ENCODE assay signal across 21 cellular contexts in the genomic region with DNA sequence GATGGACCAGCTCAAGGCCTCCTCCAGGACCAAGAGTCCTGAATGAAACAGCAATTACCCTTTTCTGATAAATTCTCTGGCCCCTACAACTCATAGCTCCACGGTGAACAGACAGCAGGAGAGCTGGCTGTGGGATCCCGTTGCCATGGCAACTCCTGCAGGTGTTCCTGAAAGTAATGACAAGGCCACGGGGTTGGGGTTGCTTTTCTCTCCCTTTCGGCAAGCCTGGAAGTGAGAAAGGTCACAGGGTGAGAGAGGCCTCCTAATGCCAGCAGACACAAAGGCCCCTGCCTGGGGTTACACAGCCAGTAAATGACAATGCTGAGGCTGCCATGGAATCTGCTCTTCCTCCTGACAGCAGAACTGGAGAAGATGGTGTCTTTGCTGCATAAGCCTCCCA.
DNase-seq lines count a peak whose midpoint lies in the region; ATAC-seq and TF ChIP-seq lines count a peak whose summit lies in the region.
"Had no signal": no experiment of that assay in that cellular context is flagged by ENCODE, and none has a peak within 500 bp of the region (broad histone marks: within the 10 kb centered on the region; RNA-seq: fewer than 3 reads in every experiment).

No MANE protein-coding gene starts in this region.

- H3K36me3 Mint-ChIP-seq in GM23338 (ENCODE audit: low read depth), result 0 out of 3 replicates have a peak, but pooled peaks cover under 1% of the 10 kb centered on the region
- H3K36me3 Mint-ChIP-seq in nephron progenitor cell (ENCODE audit: low read depth), result no peaks in the 10 kb centered on the region
- H3K36me3 Mint-ChIP-seq: activated naive CD4-positive, alpha-beta T cell treated with anti-CD3 and anti-CD28 coated beads, Interleukin-2, amount 50 U/mL, for 24 hours had no signal

- TF ChIP-seq CTCF in GM23338 (conservative IDR thresholded peaks at IDR 0.05; ENCODE audit: low read depth in 2 of 2) (no peak), nephron progenitor cell (IDR thresholded peaks at IDR 0.05) (no peak)

- peaks cover 34% of the 10 kb centered on the region for H3K4me1 Mint-ChIP-seq in GM23338
- H3K4me1 Mint-ChIP-seq in nephron progenitor cell, result peaks cover 70% of the 10 kb centered on the region

- peak; percentile 64 for DNase-seq in GM23338 (ENCODE audit: low spot score)
- DNase-seq in NCI-H146 (lab: John Stamatoyannopoulos, UW), result peak; percentile 97
- DNase-seq in RPMI8226, result peak; percentile 52
- DNase-seq in nephron progenitor cell, result peak; percentile 39
- no peak for DNase-seq in mucosa of gallbladder (ENCODE audit: low spot score)
- no peak for DNase-seq in NCI-H2029 treated with DMSO at 0.1 percent for 48 hours (lab: John Stamatoyannopoulos, UW)
- DNase-seq: activated CD4-positive, alpha-beta T cell treated with anti-CD3 and anti-CD28 coated beads for 48 hours; activated T-cell treated with anti-CD3 and anti-CD28 coated beads for 4 hours; EL; esophagus squamous epithelium; heart left ventricle; kidney; NCI-H1694; occipital lobe; sigmoid colon; T1000 had no signal

- H3F3A ChIP-seq in GM23338 (replicated peaks; ENCODE audit: low read depth), result no peaks in the 10 kb centered on the region

- H3K4me3 ChIP-seq in GM23338, result no peak overlapping the region
- H3K4me3 ChIP-seq: esophagus squamous epithelium, heart left ventricle, sigmoid colon, SJSA1 had no signal

- H3K79me2 ChIP-seq in GM23338 (replicated peaks; ENCODE audit: insufficient read depth), result no peaks in the 10 kb centered on the region

- ATAC-seq in GM23338, result peak; percentile 70
- ATAC-seq in HG02840 (IDR thresholded peaks at IDR 0.05; ENCODE audit: low FRiP score, unreplicated experiment), result no peak
- ATAC-seq: heart left ventricle had no signal

- no peak overlapping the region for H2AFZ ChIP-seq in GM23338

- H3K27me3 ChIP-seq in GM23338 (ENCODE audit: insufficient read depth), result no peaks in the 10 kb centered on the region
- H3K27me3 ChIP-seq: esophagus squamous epithelium, heart left ventricle, sigmoid colon, SJSA1 had no signal

- H3K9me2 ChIP-seq in GM23338 (ENCODE audit: insufficient read depth), result no peaks in the 10 kb centered on the region

- H3K27me3 Mint-ChIP-seq in GM23338 (ENCODE audit: insufficient read depth, low read depth, poor library complexity), result peaks cover 9% of the 10 kb centered on the region
- H3K27me3 Mint-ChIP-seq in nephron progenitor cell (ENCODE audit: low read depth, poor library complexity), result peaks cover 7% of the 10 kb centered on the region
- H3K27me3 Mint-ChIP-seq: activated naive CD4-positive, alpha-beta T cell treated with anti-CD3 and anti-CD28 coated beads, Interleukin-2, amount 50 U/mL, for 24 hours; dendritic cell treated with granulocyte-macrophage colony-stimulating factor and Interleukin-4, amounts not matched to agents 40 ng/mL and 50 ng/mL, for 4 days had no signal

- no peaks in the 10 kb centered on the region for H4K20me1 ChIP-seq in GM23338 (replicated peaks; ENCODE audit: insufficient read depth)

- peaks cover 4% of the 10 kb centered on the region; the same call in 1 of the 2 replicates for H3K4me1 ChIP-seq in GM23338 (ENCODE audit: insufficient read depth)
- H3K4me1 ChIP-seq: heart left ventricle had no signal

- H3K27ac ChIP-seq in GM23338 (ENCODE audit: low read depth), result no peak overlapping the region
- H3K27ac ChIP-seq: C4-2B, esophagus squamous epithelium, heart left ventricle, sigmoid colon, SJSA1 had no signal

- H3K4me3 Mint-ChIP-seq in GM23338 (no peak overlapping the region), nephron progenitor cell (no peak overlapping the region)
- H3K4me3 Mint-ChIP-seq: activated naive CD4-positive, alpha-beta T cell treated with anti-CD3 and anti-CD28 coated beads, Interleukin-2, amount 50 U/mL, for 24 hours; dendritic cell treated with granulocyte-macrophage colony-stimulating factor and Interleukin-4, amounts not matched to agents 40 ng/mL and 50 ng/mL, for 4 days had no signal

- H3K36me3 ChIP-seq in GM23338 (ENCODE audit: insufficient read depth), result no peaks in the 10 kb centered on the region
- H3K36me3 ChIP-seq: esophagus squamous epithelium, heart left ventricle, sigmoid colon, SJSA1 had no signal

- H3K9me3 Mint-ChIP-seq in GM23338 (peaks cover 3% of the 10 kb centered on the region; the same call in 1 of the 3 replicates), nephron progenitor cell (no peaks in the 10 kb centered on the region)
- H3K9me3 Mint-ChIP-seq: activated naive CD4-positive, alpha-beta T cell treated with anti-CD3 and anti-CD28 coated beads, Interleukin-2, amount 50 U/mL, for 24 hours; dendritic cell treated with granulocyte-macrophage colony-stimulating factor and Interleukin-4, amounts not matched to agents 40 ng/mL and 50 ng/mL, for 4 days had no signal

- no peak overlapping the region for H3K4me2 ChIP-seq in GM23338

- no peak overlapping the region for H3K27ac Mint-ChIP-seq in GM23338
- peak overlapping the region; percentile 51 for H3K27ac Mint-ChIP-seq in nephron progenitor cell
- H3K27ac Mint-ChIP-seq: activated naive CD4-positive, alpha-beta T cell treated with anti-CD3 and anti-CD28 coated beads, Interleukin-2, amount 50 U/mL, for 24 hours; dendritic cell treated with granulocyte-macrophage colony-stimulating factor and Interleukin-4, amounts not matched to agents 40 ng/mL and 50 ng/mL, for 4 days had no signal

TF ChIP-seq in GM23338, 12 proteins besides CTCF, POLR2A, EP300 and RAD21 (continues in another document):
- no peak for TF ChIP-seq REST (IDR thresholded peaks at IDR 0.05; ENCODE audit: unreplicated experiment)

Comparison
In these comparisons a context has a peak if more than half of its experiments do, and no peak if none do; other contexts are left out.
1. DNase-seq: peak in GM23338 (single experiment), NCI-H146 (single experiment), RPMI8226 (single experiment) and nephron progenitor cell (single experiment); none in mucosa of gallbladder (single experiment) and NCI-H2029 treated with DMSO at 0.1 percent for 48 hours (single experiment).